ENCODE assay signal across 30 cellular contexts in genomic region chr5:62707539-62707938, GRCh38.
"Had no signal": no experiment of that assay in that cellular context is flagged by ENCODE, and none has a peak within 500 bp of the region (broad histone marks: within the 10 kb centered on the region; RNA-seq: fewer than 3 reads in every experiment).

No MANE protein-coding gene starts in this region.

- DNase-seq: activated B cell treated with CpG ODN at 0.5 μM for 24 hours; activated CD4-positive, alpha-beta memory T cell treated with anti-CD3 and anti-CD28 coated beads for 36 hours; activated CD4-positive, alpha-beta T cell treated with anti-CD3 and anti-CD28 coated beads for 4 hours; activated CD4-positive, alpha-beta T cell treated with anti-CD3 and anti-CD28 coated beads, Interleukin-2, amount 50 U/mL, for 1 hour; activated CD4-positive, CD25-positive, alpha-beta regulatory T cell treated with anti-CD3 and anti-CD28 coated beads, Interleukin-2, amount 50 U/mL, for 72 hours; activated CD8-positive, alpha-beta memory T cell treated with anti-CD3 and anti-CD28 coated beads, Interleukin-2, amount 50 U/mL, for 4 hours; activated gamma-delta T cell treated with Interleukin-2 at 50 U/mL for 16 hours; activated naive CD4-positive, alpha-beta T cell treated with anti-CD3 and anti-CD28 coated beads for 36 hours; activated T-cell treated with anti-CD3 and anti-CD28 coated beads for 4 hours; activated T-cell treated with anti-CD3 and anti-CD28 coated beads, Interleukin-2, amount 50 U/mL, for 4 hours; adrenal gland; body of pancreas; cerebellar nuclear complex; Kasumi-1; KG1; MG63; NCI-H1048; NCI-H1105 treated with DMSO at 0.1 percent for 48 hours; NCI-H1436 treated with DMSO at 0.1 percent for 48 hours; NCI-H1694 treated with DMSO at 0.1 percent for 48 hours; NCI-H2029; NCI-H2107; NCI-H2171; NCI-H510A; NCI-H526; NCI-H748 treated with DMSO at 0.1 percent for 48 hours; NK-92 treated with Interleukin-12 subunit alpha and Interleukin-12 subunit beta, amount 100 ng/mL, for 24 hours; Right ventricle myocardium superior; SK-N-SH had no signal

- FAIRE-seq: astrocyte had no signal
